10 cellular contexts compared by ENCODE assay signal in the genomic region with DNA sequence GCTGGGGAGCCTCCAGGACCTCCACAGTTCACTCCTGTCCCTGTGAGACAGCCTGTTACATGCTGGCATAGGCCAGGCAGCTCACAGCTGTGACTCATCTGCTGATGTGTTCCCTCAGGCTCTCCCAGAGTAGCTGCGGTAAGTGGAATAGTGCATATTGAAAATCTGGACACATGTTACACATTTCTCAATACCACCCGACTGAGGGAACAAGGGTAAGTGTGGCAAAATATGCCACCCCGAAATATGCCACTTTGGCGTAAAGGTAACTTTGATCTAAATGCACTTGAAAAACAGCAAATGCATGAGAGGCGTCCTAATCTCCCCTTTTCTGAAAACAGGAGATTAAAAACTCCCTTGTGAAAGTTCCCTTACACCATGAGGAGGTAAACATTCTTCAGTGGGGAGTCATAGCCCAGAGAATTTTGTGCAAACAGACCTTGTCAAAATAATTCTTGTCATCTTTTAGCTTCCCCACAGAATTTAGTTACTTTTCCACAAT.
DNase-seq lines count a peak whose midpoint lies in the region; ATAC-seq, FAIRE-seq and TF ChIP-seq lines count a peak whose summit lies in the region.
"Had no signal": no experiment of that assay in that cellular context is flagged by ENCODE, and none has a peak within 500 bp of the region (broad histone marks: within the 10 kb centered on the region; RNA-seq: fewer than 3 reads in every experiment).

No MANE protein-coding gene starts in this region.

- H3K79me2 ChIP-seq in endothelial cell of umbilical vein (ENCODE audit: control insufficient read depth, insufficient read depth, low read length) (no peaks in the 10 kb centered on the region), mesendoderm (ENCODE audit: control insufficient read depth, insufficient read depth, low read length) (no peaks in the 10 kb centered on the region)

- CTCF ChIA-PET in endothelial cell of umbilical vein (lab: Charles Lee): interaction anchor here (0.9 to 4.4 kb wide), 7 partner anchors 8 to 558 kb away, joined by 3 to 22 read pairs (median 3); a partner anchor contains a TSS

- H3K23ac ChIP-seq in mesendoderm (ENCODE audit: low read length): no peak overlapping the region

- intact Hi-C loops in endothelial cell of umbilical vein (cut with micrococcal nuclease): loop anchor here (1.0 to 10.0 kb wide), 2 partner anchors 60 to 1027 kb away; no protein-coding TSS in a partner anchor
- intact Hi-C loops in mucosa of descending colon (cut with DNase I, micrococcal nuclease): no loop called here

- POLR2A ChIA-PET in endothelial cell of umbilical vein (lab: Charles Lee): no interaction called here

- no peaks in the 10 kb centered on the region for H4K20me1 ChIP-seq in endothelial cell of umbilical vein (replicated peaks; ENCODE audit: control insufficient read depth, extremely low read depth, insufficient read depth, low read length)

- no peak overlapping the region for H2BK15ac ChIP-seq in mesendoderm (replicated peaks; ENCODE audit: low read depth)

- BruUV-seq in endothelial cell of umbilical vein (replicated peaks; lab: Mats Ljungman, UMichigan): no TSS peak

- no peak overlapping the region for H3K56ac ChIP-seq in mesendoderm (ENCODE audit: low read length)

- no peaks in the 10 kb centered on the region for H3K4me1 ChIP-seq in endothelial cell of umbilical vein (ENCODE audit: control insufficient read depth, extremely low read depth, insufficient read depth, low read length)
- H3K4me1 ChIP-seq in mesendoderm (ENCODE audit: control insufficient read depth, low read depth, low read length): no peaks in the 10 kb centered on the region
- H3K4me1 ChIP-seq in mucosa of descending colon (ENCODE audit: low read depth): no peaks in the 10 kb centered on the region
- H3K4me1 ChIP-seq: colonic mucosa had no signal

- H3K9ac ChIP-seq in endothelial cell of umbilical vein (replicated peaks; ENCODE audit: extremely low read depth, insufficient read depth, low read length): no peak overlapping the region
- no peak overlapping the region for H3K9ac ChIP-seq in mesendoderm (ENCODE audit: low read length)

- H3K36me3 ChIP-seq in endothelial cell of umbilical vein (ENCODE audit: control insufficient read depth in 2 of 2, extremely low read depth in 1 of 2, insufficient read depth in 2 of 2, low read length in 2 of 2): no peaks in the 10 kb centered on the region
- H3K36me3 ChIP-seq in mesendoderm (ENCODE audit: control insufficient read depth, insufficient read depth, low read length): no peaks in the 10 kb centered on the region
- H3K36me3 ChIP-seq in mucosa of descending colon (ENCODE audit: low read depth): no peaks in the 10 kb centered on the region
- H3K36me3 ChIP-seq: colonic mucosa had no signal

- H3K9me3 ChIP-seq in endothelial cell of umbilical vein (replicated peaks; ENCODE audit: control insufficient read depth, insufficient read depth, low read length): no peaks in the 10 kb centered on the region
- H3K9me3 ChIP-seq in mucosa of descending colon: no peaks in the 10 kb centered on the region
- H3K9me3 ChIP-seq: colonic mucosa had no signal

- DNase-seq in AG08396 (ENCODE audit: low spot score) (peak; percentile 13), NCI-H446 treated with DMSO at 0.1 percent for 48 hours (lab: John Stamatoyannopoulos, UW) (peak; percentile 42), endothelial cell of umbilical vein (ENCODE audit: low read depth, low spot score) (peak; percentile 67), mesendoderm (peak; percentile 63), NCI-H774 (lab: John Stamatoyannopoulos, UW) (no peak), mucosa of descending colon (no peak)
- DNase-seq: CD4-positive, alpha-beta memory T cell; colonic mucosa had no signal

- FAIRE-seq in endothelial cell of umbilical vein (lab: Jason Lieb, UNC): peak; percentile 55

- TF ChIP-seq POLR2A in endothelial cell of umbilical vein (IDR thresholded peaks at IDR 0.05; ENCODE audit: low read depth, low read length) (no peak), GM18505 (IDR thresholded peaks at IDR 0.05; ENCODE audit: borderline replicate concordance, extremely low read depth, insufficient read depth, insufficient read length) (no peak)

- no peak overlapping the region for H4K5ac ChIP-seq in mesendoderm (ENCODE audit: low read length)

- peak overlapping the region; percentile 12 for H3K27ac ChIP-seq in endothelial cell of umbilical vein (ENCODE audit: insufficient read depth, low read depth, low read length)
- H3K27ac ChIP-seq in mesendoderm (ENCODE audit: low read depth, low read length): no peak overlapping the region
- H3K27ac ChIP-seq: colonic mucosa had no signal

- TF ChIP-seq CTCF in endothelial cell of umbilical vein (IDR thresholded peaks at IDR 0.05; ENCODE audit: extremely low read depth in 1 of 2, insufficient read depth in 1 of 2, low read depth in 1 of 2, low read length in 2 of 2) (no peak), mucosa of descending colon (IDR thresholded peaks at IDR 0.05) (no peak)

- H2AFZ ChIP-seq in endothelial cell of umbilical vein (ENCODE audit: low read depth, low read length): peak overlapping the region; percentile 17

- H2AK5ac ChIP-seq in mesendoderm (ENCODE audit: low read length): no peak overlapping the region

- no peak overlapping the region for H4K8ac ChIP-seq in mesendoderm (ENCODE audit: low read depth, low read length)

- H3K4me3 ChIP-seq in endothelial cell of umbilical vein (replicated peaks in 1 of 3; ENCODE audit: insufficient read depth in 1 of 3, low read depth in 1 of 3, low read length in 3 of 3) (no peak overlapping the region), mesendoderm (ENCODE audit: low read length) (no peak overlapping the region), mucosa of descending colon (no peak overlapping the region)
- H3K4me3 ChIP-seq: colonic mucosa had no signal

- no peak overlapping the region for H3K18ac ChIP-seq in mesendoderm (ENCODE audit: low read length)

- H3K9me1 ChIP-seq in endothelial cell of umbilical vein (replicated peaks; ENCODE audit: control insufficient read depth, extremely low read depth, insufficient read depth, low read length): no peaks in the 10 kb centered on the region

- H3K4me2 ChIP-seq in endothelial cell of umbilical vein (ENCODE audit: insufficient read depth, low read length): peak overlapping the region; percentile 4
- no peak overlapping the region for H3K4me2 ChIP-seq in mesendoderm (ENCODE audit: low read length)

- no peak overlapping the region for H2BK120ac ChIP-seq in mesendoderm (ENCODE audit: low read depth, low read length)

- dilution Hi-C loops in endothelial cell of umbilical vein (cut with MboI; ENCODE audit: extremely low pct_ligation_motif_present, low sequenced_read_pairs): no loop called here

- no peak overlapping the region for H3K4ac ChIP-seq in mesendoderm (ENCODE audit: low read depth, low read length)

- H3K27me3 ChIP-seq in endothelial cell of umbilical vein (ENCODE audit: control insufficient read depth in 2 of 2, insufficient read depth in 2 of 2, low read length in 2 of 2) (no peaks in the 10 kb centered on the region), mesendoderm (ENCODE audit: insufficient read depth, low read length, poor library complexity) (no peaks in the 10 kb centered on the region)
- H3K27me3 ChIP-seq: colonic mucosa had no signal

- no peaks in the 10 kb centered on the region for H3K79me1 ChIP-seq in mesendoderm (ENCODE audit: low read length)

- no peak overlapping the region for H2BK5ac ChIP-seq in mesendoderm (ENCODE audit: low read length)

- ATAC-seq in mucosa of descending colon: no peak
- ATAC-seq in GM18505 (IDR thresholded peaks at IDR 0.05; ENCODE audit: unreplicated experiment): no peak
- no peak for ATAC-seq in HG02798 (IDR thresholded peaks at IDR 0.05; ENCODE audit: poor library complexity, unreplicated experiment)

- no CpG with 5 or more reads among the region's 5 CpGs for WGBS in mesendoderm (ENCODE audit: extremely low coverage, insufficient coverage, low lambda C conversion rate)

TF ChIP-seq in endothelial cell of umbilical vein, 7 proteins besides CTCF, POLR2A, EP300 and RAD21:
- TF ChIP-seq GATA2 (IDR thresholded peaks at IDR 0.05; ENCODE audit: insufficient read depth, insufficient read length, low read depth, low read length) (no peak), MYC (IDR thresholded peaks at IDR 0.05; ENCODE audit: low read depth, low read length) (no peak), JUN (IDR thresholded peaks at IDR 0.05; ENCODE audit: borderline replicate concordance, insufficient read depth, insufficient read length, low read depth) (no peak), EZH2 (IDR thresholded peaks at IDR 0.05; ENCODE audit: borderline replicate concordance, low read depth, low read length, severe bottlenecking) (no peak), POLR2AphosphoS5 (IDR thresholded peaks at IDR 0.05; ENCODE audit: insufficient read depth, low read depth, low read length) (no peak), FOS (IDR thresholded peaks at IDR 0.05; ENCODE audit: borderline replicate concordance, insufficient read depth, low read length) (peak; percentile 72)
- TF ChIP-seq, protein P1, sequence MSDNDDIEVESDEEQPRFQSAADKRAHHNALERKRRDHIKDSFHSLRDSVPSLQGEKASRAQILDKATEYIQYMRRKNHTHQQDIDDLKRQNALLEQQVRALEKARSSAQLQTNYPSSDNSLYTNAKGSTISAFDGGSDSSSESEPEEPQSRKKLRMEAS (IDR thresholded peaks at IDR 0.05; ENCODE audit: insufficient read depth, insufficient read length): no peak

Comparison
In these comparisons a context has a peak if more than half of its experiments do, and no peak if none do; other contexts are left out.
1. DNase-seq: peak in AG08396 (single experiment), NCI-H446 treated with DMSO at 0.1 percent for 48 hours (single experiment), endothelial cell of umbilical vein (single experiment) and mesendoderm (single experiment); none in NCI-H774 (single experiment) and mucosa of descending colon (0 of 3).